Comparison of ENCODE assay signal across 1 cellular context in the genomic region with DNA sequence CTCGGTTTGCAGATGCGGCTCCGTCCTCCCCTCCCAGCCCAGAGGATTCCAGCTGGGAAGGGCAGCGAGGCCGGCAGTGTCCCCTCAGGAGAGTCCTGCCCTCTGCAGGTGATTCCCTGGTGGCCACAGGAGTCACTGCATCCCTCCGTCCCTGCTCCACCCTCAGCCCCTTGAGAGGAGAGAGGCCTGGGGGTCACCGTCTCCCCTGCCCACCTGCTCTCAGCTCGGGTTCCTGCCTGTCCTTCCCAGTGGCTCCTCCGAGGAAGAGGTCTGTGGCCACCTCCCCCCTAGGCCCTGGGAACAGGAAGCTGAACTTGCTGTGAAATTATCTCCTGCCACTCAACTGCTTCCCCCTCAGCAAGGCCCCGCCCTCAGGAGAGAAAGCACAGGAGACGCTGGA.
TF ChIP-seq lines count a peak whose summit lies in the region.

No MANE protein-coding gene starts in this region.

TF ChIP-seq in K562, 482 proteins besides CTCF, POLR2A, EP300 and RAD21 (continued from another document):
- TF ChIP-seq HES1 (IDR thresholded peaks at IDR 0.05; ENCODE audit: low read depth) (no peak), PHTF2 (CRISPR knock-in tag; IDR thresholded peaks at IDR 0.05) (no peak), MLLT1 (IDR thresholded peaks at IDR 0.05) (no peak), TGIF2 (CRISPR knock-in tag; IDR thresholded peaks at IDR 0.05) (no peak), C11orf30 (IDR thresholded peaks at IDR 0.05; ENCODE audit: low read depth) (no peak), ZNF384 (IDR thresholded peaks at IDR 0.05; ENCODE audit: low read depth, low read length) (no peak)
- TF ChIP-seq, protein P1, sequence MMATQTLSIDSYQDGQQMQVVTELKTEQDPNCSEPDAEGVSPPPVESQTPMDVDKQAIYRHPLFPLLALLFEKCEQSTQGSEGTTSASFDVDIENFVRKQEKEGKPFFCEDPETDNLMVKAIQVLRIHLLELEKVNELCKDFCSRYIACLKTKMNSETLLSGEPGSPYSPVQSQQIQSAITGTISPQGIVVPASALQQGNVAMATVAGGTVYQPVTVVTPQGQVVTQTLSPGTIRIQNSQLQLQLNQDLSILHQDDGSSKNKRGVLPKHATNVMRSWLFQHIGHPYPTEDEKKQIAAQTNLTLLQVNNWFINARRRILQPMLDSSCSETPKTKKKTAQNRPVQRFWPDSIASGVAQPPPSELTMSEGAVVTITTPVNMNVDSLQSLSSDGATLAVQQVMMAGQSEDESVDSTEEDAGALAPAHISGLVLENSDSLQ (IDR thresholded peaks at IDR 0.05) = peak; percentile 35; the same call in 1 of the 2 replicates
- TF ChIP-seq, protein P2, sequence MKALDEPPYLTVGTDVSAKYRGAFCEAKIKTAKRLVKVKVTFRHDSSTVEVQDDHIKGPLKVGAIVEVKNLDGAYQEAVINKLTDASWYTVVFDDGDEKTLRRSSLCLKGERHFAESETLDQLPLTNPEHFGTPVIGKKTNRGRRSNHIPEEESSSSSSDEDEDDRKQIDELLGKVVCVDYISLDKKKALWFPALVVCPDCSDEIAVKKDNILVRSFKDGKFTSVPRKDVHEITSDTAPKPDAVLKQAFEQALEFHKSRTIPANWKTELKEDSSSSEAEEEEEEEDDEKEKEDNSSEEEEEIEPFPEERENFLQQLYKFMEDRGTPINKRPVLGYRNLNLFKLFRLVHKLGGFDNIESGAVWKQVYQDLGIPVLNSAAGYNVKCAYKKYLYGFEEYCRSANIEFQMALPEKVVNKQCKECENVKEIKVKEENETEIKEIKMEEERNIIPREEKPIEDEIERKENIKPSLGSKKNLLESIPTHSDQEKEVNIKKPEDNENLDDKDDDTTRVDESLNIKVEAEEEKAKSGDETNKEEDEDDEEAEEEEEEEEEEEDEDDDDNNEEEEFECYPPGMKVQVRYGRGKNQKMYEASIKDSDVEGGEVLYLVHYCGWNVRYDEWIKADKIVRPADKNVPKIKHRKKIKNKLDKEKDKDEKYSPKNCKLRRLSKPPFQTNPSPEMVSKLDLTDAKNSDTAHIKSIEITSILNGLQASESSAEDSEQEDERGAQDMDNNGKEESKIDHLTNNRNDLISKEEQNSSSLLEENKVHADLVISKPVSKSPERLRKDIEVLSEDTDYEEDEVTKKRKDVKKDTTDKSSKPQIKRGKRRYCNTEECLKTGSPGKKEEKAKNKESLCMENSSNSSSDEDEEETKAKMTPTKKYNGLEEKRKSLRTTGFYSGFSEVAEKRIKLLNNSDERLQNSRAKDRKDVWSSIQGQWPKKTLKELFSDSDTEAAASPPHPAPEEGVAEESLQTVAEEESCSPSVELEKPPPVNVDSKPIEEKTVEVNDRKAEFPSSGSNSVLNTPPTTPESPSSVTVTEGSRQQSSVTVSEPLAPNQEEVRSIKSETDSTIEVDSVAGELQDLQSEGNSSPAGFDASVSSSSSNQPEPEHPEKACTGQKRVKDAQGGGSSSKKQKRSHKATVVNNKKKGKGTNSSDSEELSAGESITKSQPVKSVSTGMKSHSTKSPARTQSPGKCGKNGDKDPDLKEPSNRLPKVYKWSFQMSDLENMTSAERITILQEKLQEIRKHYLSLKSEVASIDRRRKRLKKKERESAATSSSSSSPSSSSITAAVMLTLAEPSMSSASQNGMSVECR (CRISPR knock-in tag; IDR thresholded peaks at IDR 0.05) = no peak
- TF ChIP-seq, protein P3, sequence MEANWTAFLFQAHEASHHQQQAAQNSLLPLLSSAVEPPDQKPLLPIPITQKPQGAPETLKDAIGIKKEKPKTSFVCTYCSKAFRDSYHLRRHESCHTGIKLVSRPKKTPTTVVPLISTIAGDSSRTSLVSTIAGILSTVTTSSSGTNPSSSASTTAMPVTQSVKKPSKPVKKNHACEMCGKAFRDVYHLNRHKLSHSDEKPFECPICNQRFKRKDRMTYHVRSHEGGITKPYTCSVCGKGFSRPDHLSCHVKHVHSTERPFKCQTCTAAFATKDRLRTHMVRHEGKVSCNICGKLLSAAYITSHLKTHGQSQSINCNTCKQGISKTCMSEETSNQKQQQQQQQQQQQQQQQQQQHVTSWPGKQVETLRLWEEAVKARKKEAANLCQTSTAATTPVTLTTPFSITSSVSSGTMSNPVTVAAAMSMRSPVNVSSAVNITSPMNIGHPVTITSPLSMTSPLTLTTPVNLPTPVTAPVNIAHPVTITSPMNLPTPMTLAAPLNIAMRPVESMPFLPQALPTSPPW (CRISPR knock-in tag; IDR thresholded peaks at IDR 0.05) = no peak
